24 cellular contexts compared by ENCODE assay signal in genomic region chr12:4934651-4935050, GRCh38. TPM values are rescaled to one million over a fixed set of nuclear protein-coding genes. Genes with fewer than 3 reads are reported as not detected.
DNase-seq lines count a peak whose midpoint lies in the region; ATAC-seq, FAIRE-seq and TF ChIP-seq lines count a peak whose summit lies in the region.
"Had no signal": no experiment of that assay in that cellular context is flagged by ENCODE, and none has a peak within 500 bp of the region (broad histone marks: within the 10 kb centered on the region; RNA-seq: fewer than 3 reads in every experiment).

No MANE protein-coding gene starts in this region.

- H3K9me1 ChIP-seq in keratinocyte (ENCODE audit: control insufficient read depth, extremely low read depth, insufficient read depth, low read length) = no peaks in the 10 kb centered on the region

- H3K4me1 Mint-ChIP-seq in CD8-positive, alpha-beta T cell (ENCODE audit: low read depth) = no peaks in the 10 kb centered on the region
- H3K4me1 Mint-ChIP-seq: activated B cell treated with CpG ODN at 0.5 μM for 24 hours had no signal

- H3K27ac Mint-ChIP-seq in CD8-positive, alpha-beta T cell = no peak overlapping the region
- H3K27ac Mint-ChIP-seq: activated B cell treated with CpG ODN at 0.5 μM for 24 hours; activated T-helper 1 cell treated with anti-CD3 and anti-CD28 coated beads, Interleukin-12 subunit alpha, Interleukin-12 subunit beta, Interleukin-2, Interleukin-4 antibody, amounts not matched to agents 30 ng/mL and 10 ng/mL and 1 ng/mL, durations not matched to agents 14 hours and 24 hours and 36 hours had no signal

- ATAC-seq in SK-N-SH treated with all-trans-retinoic acid at 6 μM for 48 hours = peak; percentile 58; the same call in 2 of the 3 replicates
- no peak for ATAC-seq in HG03442 (IDR thresholded peaks at IDR 0.05; ENCODE audit: unreplicated experiment)
- no peak for ATAC-seq in CD8-positive, alpha-beta T cell
- ATAC-seq in HG03097 (IDR thresholded peaks at IDR 0.05; ENCODE audit: low FRiP score, unreplicated experiment) = no peak
- ATAC-seq: A549, HepG2, sciatic nerve had no signal

- no peaks in the 10 kb centered on the region for H3K79me2 ChIP-seq in keratinocyte (ENCODE audit: control insufficient read depth, insufficient read depth, low read length)

- H3K9me3 Mint-ChIP-seq in CD8-positive, alpha-beta T cell = no peaks in the 10 kb centered on the region
- H3K9me3 Mint-ChIP-seq: activated B cell treated with CpG ODN at 0.5 μM for 24 hours; activated T-helper 1 cell treated with anti-CD3 and anti-CD28 coated beads, Interleukin-12 subunit alpha, Interleukin-12 subunit beta, Interleukin-2, Interleukin-4 antibody, amounts not matched to agents 30 ng/mL and 10 ng/mL and 1 ng/mL, durations not matched to agents 14 hours and 24 hours and 36 hours had no signal

- no peak overlapping the region for H3K4me3 ChIP-seq in keratinocyte (ENCODE audit: control insufficient read depth in 2 of 3, extremely low read depth in 1 of 3, insufficient read depth in 2 of 3, low read depth in 1 of 3, low read length in 3 of 3)
- no peak overlapping the region for H3K4me3 ChIP-seq in CD8-positive, alpha-beta T cell (ENCODE audit: low read depth, low read length)
- H3K4me3 ChIP-seq: A549, BLaER1, dorsolateral prefrontal cortex, lung, thyroid gland had no signal

- peak; percentile 77 for DNase-seq in NCI-H2107 treated with DMSO at 0.1 percent for 48 hours (lab: John Stamatoyannopoulos, UW; ENCODE audit: unreplicated experiment)
- DNase-seq in NCI-H2107 (lab: John Stamatoyannopoulos, UW) = no peak
- DNase-seq in NCI-H1694 treated with DMSO at 0.1 percent for 48 hours (lab: John Stamatoyannopoulos, UW) = peak; percentile 28
- DNase-seq in keratinocyte (ENCODE audit: low read depth, low spot score) = peak; percentile 26
- no peak for DNase-seq in CD8-positive, alpha-beta T cell
- DNase-seq: activated B cell treated with CpG ODN at 0.5 μM for 24 hours; dorsolateral prefrontal cortex; GOT3; NCI-H2227 treated with DMSO at 0.1 percent for 48 hours; SIG-M5; stimulated activated naive CD4-positive, alpha-beta T cell; T-helper 2 cell; thyroid gland had no signal

- no peak overlapping the region for H2AFZ ChIP-seq in keratinocyte (ENCODE audit: control insufficient read depth, low read length)

- CTCF ChIA-PET in CD8-positive, alpha-beta T cell (lab: Charles Lee) = no interaction called here

- H3K4me1 ChIP-seq in keratinocyte (ENCODE audit: control insufficient read depth, extremely low read depth, insufficient read depth, low read length) = peaks cover 13% of the 10 kb centered on the region
- H3K4me1 ChIP-seq in CD8-positive, alpha-beta T cell (ENCODE audit: insufficient read depth, low read length) = no peaks in the 10 kb centered on the region
- H3K4me1 ChIP-seq: A549, BLaER1, thyroid gland had no signal

- no peak overlapping the region for H3K27ac ChIP-seq in keratinocyte (ENCODE audit: control insufficient read depth, insufficient read depth, low read length)
- no peak overlapping the region for H3K27ac ChIP-seq in CD8-positive, alpha-beta T cell (ENCODE audit: low read depth, low read length)
- H3K27ac ChIP-seq: A549, BLaER1, dorsolateral prefrontal cortex, thyroid gland had no signal

- H3K36me3 ChIP-seq in keratinocyte (ENCODE audit: control insufficient read depth in 2 of 2, extremely low read depth in 1 of 2, insufficient read depth in 2 of 2, low read length in 2 of 2) = no peaks in the 10 kb centered on the region
- no peaks in the 10 kb centered on the region for H3K36me3 ChIP-seq in CD8-positive, alpha-beta T cell (ENCODE audit: insufficient read depth, low read length)
- H3K36me3 ChIP-seq: BLaER1, thyroid gland had no signal

- no peak overlapping the region for H3K4me2 ChIP-seq in keratinocyte (ENCODE audit: control insufficient read depth, extremely low read depth, insufficient read depth, low read depth, low read length)
- H3K4me2 ChIP-seq: A549, BLaER1 had no signal

- TF ChIP-seq CTCF in keratinocyte (optimal IDR thresholded peaks at IDR 0.05 in 1 of 3, IDR thresholded peaks at IDR 0.05 in 1 of 3, conservative IDR thresholded peaks at IDR 0.05 in 1 of 3; ENCODE audit: extremely low read depth in 1 of 3, insufficient read depth in 2 of 3, low read length in 3 of 3) = no peak
- no peak for TF ChIP-seq CTCF in CD8-positive, alpha-beta T cell (IDR thresholded peaks at IDR 0.05)

- dilution Hi-C loops in keratinocyte (cut with MboI; ENCODE audit: extremely low pct_ligation_motif_present, low sequenced_read_pairs) = no loop called here

- peaks cover 41% of the 10 kb centered on the region for H3K27me3 Mint-ChIP-seq in CD8-positive, alpha-beta T cell (ENCODE audit: low read depth)

- no peak overlapping the region for H3K9ac ChIP-seq in keratinocyte (ENCODE audit: control insufficient read depth, extremely low read depth, insufficient read depth, low read length)
- H3K9ac ChIP-seq: BLaER1 had no signal

- no peak overlapping the region for H3K4me3 Mint-ChIP-seq in CD8-positive, alpha-beta T cell
- H3K4me3 Mint-ChIP-seq: activated B cell treated with CpG ODN at 0.5 μM for 24 hours; activated T-helper 1 cell treated with anti-CD3 and anti-CD28 coated beads, Interleukin-12 subunit alpha, Interleukin-12 subunit beta, Interleukin-2, Interleukin-4 antibody, amounts not matched to agents 30 ng/mL and 10 ng/mL and 1 ng/mL, durations not matched to agents 14 hours and 24 hours and 36 hours had no signal

- intact Hi-C loops in CD8-positive, alpha-beta T cell (cut with DNase I, micrococcal nuclease) = no loop called here

- POLR2A ChIA-PET in CD8-positive, alpha-beta T cell (lab: Charles Lee) = no interaction called here

- no peaks in the 10 kb centered on the region for H4K20me1 ChIP-seq in keratinocyte (ENCODE audit: control insufficient read depth, extremely low read depth, insufficient read depth, low read length)
- H4K20me1 ChIP-seq: BLaER1 had no signal

- H3K9me3 ChIP-seq in keratinocyte (ENCODE audit: control insufficient read depth, low read depth, low read length) = no peaks in the 10 kb centered on the region
- H3K9me3 ChIP-seq in CD8-positive, alpha-beta T cell (ENCODE audit: low read length) = no peaks in the 10 kb centered on the region
- H3K9me3 ChIP-seq: A549, BLaER1, thyroid gland had no signal

- peak; percentile 44 for FAIRE-seq in keratinocyte (lab: Jason Lieb, UNC)
- FAIRE-seq: A549, HepG2, islet of Langerhans had no signal

- no peaks in the 10 kb centered on the region for H3K27me3 ChIP-seq in keratinocyte (ENCODE audit: control insufficient read depth, extremely low read depth, insufficient read depth, low read length)
- H3K27me3 ChIP-seq in CD8-positive, alpha-beta T cell (ENCODE audit: insufficient read depth, low read length) = no peaks in the 10 kb centered on the region
- H3K27me3 ChIP-seq: BLaER1 had no signal

- H3K36me3 Mint-ChIP-seq in CD8-positive, alpha-beta T cell = no peaks in the 10 kb centered on the region

TF ChIP-seq in SK-N-SH treated with all-trans-retinoic acid at 6 μM for 48 hours, 23 proteins besides CTCF, POLR2A, EP300 and RAD21 (continues in another document):
- no peak for TF ChIP-seq SNAI2 (CRISPR knock-in tag; IDR thresholded peaks at IDR 0.05)
- no peak for TF ChIP-seq TCF4 (CRISPR knock-in tag; IDR thresholded peaks at IDR 0.05; ENCODE audit: borderline replicate concordance)
- no peak for TF ChIP-seq ARNTL (CRISPR knock-in tag; IDR thresholded peaks at IDR 0.05; ENCODE audit: borderline replicate concordance, low read depth)
- no peak for TF ChIP-seq PPARA (CRISPR knock-in tag; IDR thresholded peaks at IDR 0.05; ENCODE audit: borderline replicate concordance)
- TF ChIP-seq POU6F1 (CRISPR knock-in tag; IDR thresholded peaks at IDR 0.05; ENCODE audit: borderline replicate concordance, low read depth) = no peak
- TF ChIP-seq PATZ1 (CRISPR knock-in tag; IDR thresholded peaks at IDR 0.05; ENCODE audit: borderline replicate concordance) = no peak
- TF ChIP-seq ISL1 (CRISPR knock-in tag; IDR thresholded peaks at IDR 0.05) = no peak

RNA-seq across cellular contexts. Expression of gene KCNA1, which starts 24.9 kb away (rescaled TPM):
- not detected in 3 replicates for polyA plus RNA-seq in keratinocyte
- polyA plus RNA-seq in keratinocyte (2011; ENCODE audit: low read depth) = not detected
- not detected in 2 replicates for polyA plus RNA-seq in keratinocyte (2011; cell fraction: cytosol; rRNA removed)
- not detected in 2 replicates for polyA plus RNA-seq in keratinocyte (2011; cell fraction: nucleus; rRNA removed)
- polyA plus RNA-seq in keratinocyte (2012; ENCODE audit: low replicate concordance) = not detected in 2 replicates
- not detected in 3 replicates for polyA minus RNA-seq in keratinocyte
- polyA minus RNA-seq in keratinocyte (2011; cell fraction: cytosol; rRNA and poly(A)+ RNA removed) = not detected
- not detected in 2 replicates for polyA minus RNA-seq in keratinocyte (2011; cell fraction: nucleus; rRNA and poly(A)+ RNA removed)
- not detected for total RNA-seq in CD8-positive, alpha-beta T cell
- total RNA-seq: activated T-helper 1 cell treated with anti-CD3 and anti-CD28 coated beads, Interleukin-12 subunit alpha, Interleukin-12 subunit beta, Interleukin-2, Interleukin-4 antibody, amounts not matched to agents 30 ng/mL and 10 ng/mL and 1 ng/mL, durations not matched to agents 14 hours and 24 hours and 36 hours; HepG2 had no signal
- polyA plus RNA-seq: A549, esophagus, HepG2 had no signal

Comparison
In these comparisons a context has a peak if more than half of its experiments do, and no peak if none do; other contexts are left out.
1. DNase-seq: peak in NCI-H2107 treated with DMSO at 0.1 percent for 48 hours (single experiment), NCI-H1694 treated with DMSO at 0.1 percent for 48 hours (single experiment) and keratinocyte (single experiment); none in NCI-H2107 (single experiment) and CD8-positive, alpha-beta T cell (0 of 7).